Comparison of ENCODE assay signal across 31 cellular contexts in genomic region chr3:64107154-64107553, GRCh38.
"Had no signal": no experiment of that assay in that cellular context is flagged by ENCODE, and none has a peak within 500 bp of the region (broad histone marks: within the 10 kb centered on the region; RNA-seq: fewer than 3 reads in every experiment).

No MANE protein-coding gene starts in this region.

- H3K27ac Mint-ChIP-seq: activated CD4-positive, alpha-beta memory T cell treated with anti-CD3 and anti-CD28 coated beads, Interleukin-2, amount 10 ng/mL, durations not matched to agents 7 days and 5 days; activated CD4-positive, alpha-beta T cell treated with anti-CD3 and anti-CD28 coated beads, Interleukin-2, amount 10 ng/mL, durations not matched to agents 7 days and 5 days; activated naive CD4-positive, alpha-beta T cell treated with anti-CD3 and anti-CD28 coated beads, Interleukin-2, amount 10 ng/mL, durations not matched to agents 7 days and 5 days; activated naive CD8-positive, alpha-beta T cell treated with anti-CD3 and anti-CD28 coated beads, Interleukin-2, amount 10 ng/mL, durations not matched to agents 7 days and 5 days; activated T-cell treated with anti-CD3 and anti-CD28 coated beads, Interleukin-2, amount 50 U/mL, for 24 hours; naive thymus-derived CD4-positive, alpha-beta T cell; stimulated activated naive B cell treated with anti-CD40 and anti-IgM and Interleukin-4, amounts not matched to agents 10 μg/mL and 1 μg/mL and 100 μg/mL, for 72 hours; T-helper 1 cell treated with Interleukin-12 subunit alpha and Interleukin-12 subunit beta and Interleukin-4 antibody, amounts not matched to agents 30 μg/mL and 1 μg/mL, for 36 hours had no signal

- H3K4me3 ChIP-seq: colonic mucosa, dorsolateral prefrontal cortex, gastrocnemius medialis, ovary, prostate gland, sigmoid colon, stomach, thyroid gland had no signal

- ATAC-seq: gastrocnemius medialis; left colon; naive thymus-derived CD4-positive, alpha-beta T cell; stimulated activated naive B cell treated with anti-CD40 and anti-IgM and Interleukin-4, amounts not matched to agents 10 μg/mL and 1 μg/mL and 100 μg/mL, for 72 hours had no signal

- H3K4me1 Mint-ChIP-seq: activated CD4-positive, alpha-beta memory T cell treated with anti-CD3 and anti-CD28 coated beads, Interleukin-2, amount 10 ng/mL, durations not matched to agents 7 days and 5 days; activated CD4-positive, alpha-beta T cell treated with anti-CD3 and anti-CD28 coated beads, Interleukin-2, amount 10 ng/mL, durations not matched to agents 7 days and 5 days; activated naive CD4-positive, alpha-beta T cell treated with anti-CD3 and anti-CD28 coated beads, Interleukin-2, amount 10 ng/mL, durations not matched to agents 7 days and 5 days; activated naive CD8-positive, alpha-beta T cell treated with anti-CD3 and anti-CD28 coated beads, Interleukin-2, amount 10 ng/mL, durations not matched to agents 7 days and 5 days; naive thymus-derived CD4-positive, alpha-beta T cell had no signal

- H3K27me3 ChIP-seq: colonic mucosa, gastrocnemius medialis, neutrophil, ovary, sigmoid colon, stomach, thyroid gland had no signal

- DNase-seq: activated CD4-positive, alpha-beta memory T cell treated with anti-CD3 and anti-CD28 coated beads, Interleukin-2, amount 10 ng/mL, durations not matched to agents 7 days and 5 days; activated CD4-positive, alpha-beta T cell treated with anti-CD3 and anti-CD28 coated beads for 1 hour; activated CD4-positive, alpha-beta T cell treated with anti-CD3 and anti-CD28 coated beads, Interleukin-2, amount 10 ng/mL, durations not matched to agents 7 days and 5 days; activated CD8-positive, alpha-beta memory T cell treated with anti-CD3 and anti-CD28 coated beads, Interleukin-2, amount 50 U/mL, for 48 hours; activated gamma-delta T cell; activated naive CD4-positive, alpha-beta T cell treated with anti-CD3 and anti-CD28 coated beads, Interleukin-2, amount 10 ng/mL, durations not matched to agents 7 days and 5 days; activated naive CD8-positive, alpha-beta T cell treated with anti-CD3 and anti-CD28 coated beads, Interleukin-2, amount 10 ng/mL, durations not matched to agents 7 days and 5 days; activated T-cell treated with anti-CD3 and anti-CD28 coated beads, Interleukin-2, amount 50 U/mL, for 24 hours; amniotic stem cell; cerebellar nuclear complex; colonic mucosa; dorsolateral prefrontal cortex; effector memory CD4-positive, alpha-beta T cell; erythroblast; gastrocnemius medialis; glutamatergic neuron; left colon; mammary epithelial cell; midbrain; naive thymus-derived CD4-positive, alpha-beta T cell; ovary; sigmoid colon; small intestine; stimulated activated CD4-positive, alpha-beta T cell treated with anti-CD3 and anti-CD28 coated beads, Interleukin-2, amount 100 ng/mL, for 24 hours; stimulated activated naive B cell treated with anti-CD40 and anti-IgM and Interleukin-4, amounts not matched to agents 10 μg/mL and 1 μg/mL and 100 μg/mL, for 72 hours; stomach; SW 1271; thyroid gland had no signal

- H3K4me3 Mint-ChIP-seq: activated CD4-positive, alpha-beta memory T cell treated with anti-CD3 and anti-CD28 coated beads, Interleukin-2, amount 10 ng/mL, durations not matched to agents 7 days and 5 days; activated CD4-positive, alpha-beta T cell treated with anti-CD3 and anti-CD28 coated beads, Interleukin-2, amount 10 ng/mL, durations not matched to agents 7 days and 5 days; activated naive CD4-positive, alpha-beta T cell treated with anti-CD3 and anti-CD28 coated beads, Interleukin-2, amount 10 ng/mL, durations not matched to agents 7 days and 5 days; activated naive CD8-positive, alpha-beta T cell treated with anti-CD3 and anti-CD28 coated beads, Interleukin-2, amount 10 ng/mL, durations not matched to agents 7 days and 5 days; activated T-cell treated with anti-CD3 and anti-CD28 coated beads, Interleukin-2, amount 50 U/mL, for 24 hours; naive thymus-derived CD4-positive, alpha-beta T cell; stimulated activated naive B cell treated with anti-CD40 and anti-IgM and Interleukin-4, amounts not matched to agents 10 μg/mL and 1 μg/mL and 100 μg/mL, for 72 hours; T-helper 1 cell treated with Interleukin-12 subunit alpha and Interleukin-12 subunit beta and Interleukin-4 antibody, amounts not matched to agents 30 μg/mL and 1 μg/mL, for 36 hours had no signal

- H3K27ac ChIP-seq: colonic mucosa, dorsolateral prefrontal cortex, gastrocnemius medialis, neutrophil, ovary, prostate gland, sigmoid colon, stomach, thyroid gland had no signal

- H3K27me3 Mint-ChIP-seq: activated CD4-positive, alpha-beta memory T cell treated with anti-CD3 and anti-CD28 coated beads, Interleukin-2, amount 10 ng/mL, durations not matched to agents 7 days and 5 days; activated CD4-positive, alpha-beta T cell treated with anti-CD3 and anti-CD28 coated beads, Interleukin-2, amount 10 ng/mL, durations not matched to agents 7 days and 5 days; activated naive CD4-positive, alpha-beta T cell treated with anti-CD3 and anti-CD28 coated beads, Interleukin-2, amount 10 ng/mL, durations not matched to agents 7 days and 5 days had no signal

- H3K9me3 ChIP-seq: colonic mucosa, gastrocnemius medialis, neutrophil, ovary, prostate gland, sigmoid colon, stomach, thyroid gland had no signal

- H3K36me3 Mint-ChIP-seq: activated naive CD4-positive, alpha-beta T cell treated with anti-CD3 and anti-CD28 coated beads, Interleukin-2, amount 10 ng/mL, durations not matched to agents 7 days and 5 days; activated naive CD8-positive, alpha-beta T cell treated with anti-CD3 and anti-CD28 coated beads, Interleukin-2, amount 10 ng/mL, durations not matched to agents 7 days and 5 days; naive thymus-derived CD4-positive, alpha-beta T cell; stimulated activated naive B cell treated with anti-CD40 and anti-IgM and Interleukin-4, amounts not matched to agents 10 μg/mL and 1 μg/mL and 100 μg/mL, for 72 hours had no signal

- H3K4me1 ChIP-seq: colonic mucosa, gastrocnemius medialis, prostate gland had no signal

- H3K9me3 Mint-ChIP-seq: activated CD4-positive, alpha-beta memory T cell treated with anti-CD3 and anti-CD28 coated beads, Interleukin-2, amount 10 ng/mL, durations not matched to agents 7 days and 5 days; activated CD4-positive, alpha-beta T cell treated with anti-CD3 and anti-CD28 coated beads, Interleukin-2, amount 10 ng/mL, durations not matched to agents 7 days and 5 days; activated naive CD4-positive, alpha-beta T cell treated with anti-CD3 and anti-CD28 coated beads, Interleukin-2, amount 10 ng/mL, durations not matched to agents 7 days and 5 days; activated naive CD8-positive, alpha-beta T cell treated with anti-CD3 and anti-CD28 coated beads, Interleukin-2, amount 10 ng/mL, durations not matched to agents 7 days and 5 days; activated T-cell treated with anti-CD3 and anti-CD28 coated beads, Interleukin-2, amount 50 U/mL, for 24 hours; stimulated activated naive B cell treated with anti-CD40 and anti-IgM and Interleukin-4, amounts not matched to agents 10 μg/mL and 1 μg/mL and 100 μg/mL, for 72 hours; T-helper 1 cell treated with Interleukin-12 subunit alpha and Interleukin-12 subunit beta and Interleukin-4 antibody, amounts not matched to agents 30 μg/mL and 1 μg/mL, for 36 hours had no signal

- H3K36me3 ChIP-seq: colonic mucosa, gastrocnemius medialis, neutrophil, ovary, prostate gland, sigmoid colon, stomach, thyroid gland had no signal
